Comparison of ENCODE assay signal across 17 cellular contexts in genomic region chr6:165222315-165223025, GRCh38.
"Had no signal": no experiment of that assay in that cellular context is flagged by ENCODE, and none has a peak within 500 bp of the region (broad histone marks: within the 10 kb centered on the region; RNA-seq: fewer than 3 reads in every experiment).

No MANE protein-coding gene starts in this region.

- H3K4me3 ChIP-seq: ascending aorta, breast epithelium, lower lobe of right lung, pancreas, suprapubic skin had no signal

- H3K4me3 Mint-ChIP-seq: activated naive CD4-positive, alpha-beta T cell treated with anti-CD3 and anti-CD28 coated beads, Interleukin-2, amount 10 ng/mL, durations not matched to agents 7 days and 5 days; dendritic cell treated with granulocyte-macrophage colony-stimulating factor and Interleukin-4, amounts not matched to agents 40 ng/mL and 50 ng/mL, for 4 days; neural crest cell; type B pancreatic cell had no signal

- H3K27ac Mint-ChIP-seq: activated naive CD4-positive, alpha-beta T cell treated with anti-CD3 and anti-CD28 coated beads, Interleukin-2, amount 10 ng/mL, durations not matched to agents 7 days and 5 days; dendritic cell treated with granulocyte-macrophage colony-stimulating factor and Interleukin-4, amounts not matched to agents 40 ng/mL and 50 ng/mL, for 4 days; type B pancreatic cell had no signal

- H3K9me3 Mint-ChIP-seq: neural crest cell had no signal

- H3K36me3 Mint-ChIP-seq: activated naive CD4-positive, alpha-beta T cell treated with anti-CD3 and anti-CD28 coated beads, Interleukin-2, amount 10 ng/mL, durations not matched to agents 7 days and 5 days; type B pancreatic cell had no signal

- H3K9me3 ChIP-seq: ascending aorta, breast epithelium, lower lobe of right lung, pancreas, suprapubic skin had no signal

- H3K4me1 Mint-ChIP-seq: activated naive CD4-positive, alpha-beta T cell treated with anti-CD3 and anti-CD28 coated beads, Interleukin-2, amount 10 ng/mL, durations not matched to agents 7 days and 5 days had no signal

- H3K27me3 ChIP-seq: ascending aorta, breast epithelium, pancreas, suprapubic skin had no signal

- H3K27me3 Mint-ChIP-seq: activated naive CD4-positive, alpha-beta T cell treated with anti-CD3 and anti-CD28 coated beads, Interleukin-2, amount 10 ng/mL, durations not matched to agents 7 days and 5 days; dendritic cell treated with granulocyte-macrophage colony-stimulating factor and Interleukin-4, amounts not matched to agents 40 ng/mL and 50 ng/mL, for 4 days had no signal

- DNase-seq: activated naive CD4-positive, alpha-beta T cell treated with anti-CD3 and anti-CD28 coated beads, Interleukin-2, amount 10 ng/mL, durations not matched to agents 7 days and 5 days; activated T-cell treated with anti-CD3 and anti-CD28 coated beads for 4 hours; effector memory CD4-positive, alpha-beta T cell; foreskin melanocyte; head of caudate nucleus; left cardiac atrium; lower lobe of right lung; pancreas; stimulated activated CD4-positive, alpha-beta T cell treated with anti-CD3 and anti-CD28 coated beads, Interleukin-2, amount 100 ng/mL, for 48 hours; stimulated activated naive CD4-positive, alpha-beta T cell had no signal

- ATAC-seq: activated CD4-positive, CD25-positive, alpha-beta regulatory T cell treated with anti-CD3 and anti-CD28 coated beads, Interleukin-2, amount 50 U/mL, for 24 hours; left cardiac atrium; lower lobe of right lung; pancreas had no signal

- H3K36me3 ChIP-seq: ascending aorta, breast epithelium, lower lobe of right lung, pancreas, suprapubic skin had no signal

- H3K4me1 ChIP-seq: ascending aorta, breast epithelium, lower lobe of right lung, pancreas, suprapubic skin had no signal

- H3K27ac ChIP-seq: ascending aorta, breast epithelium, lower lobe of right lung, pancreas, suprapubic skin had no signal
